16 cellular contexts compared by ENCODE assay signal in the genomic region with DNA sequence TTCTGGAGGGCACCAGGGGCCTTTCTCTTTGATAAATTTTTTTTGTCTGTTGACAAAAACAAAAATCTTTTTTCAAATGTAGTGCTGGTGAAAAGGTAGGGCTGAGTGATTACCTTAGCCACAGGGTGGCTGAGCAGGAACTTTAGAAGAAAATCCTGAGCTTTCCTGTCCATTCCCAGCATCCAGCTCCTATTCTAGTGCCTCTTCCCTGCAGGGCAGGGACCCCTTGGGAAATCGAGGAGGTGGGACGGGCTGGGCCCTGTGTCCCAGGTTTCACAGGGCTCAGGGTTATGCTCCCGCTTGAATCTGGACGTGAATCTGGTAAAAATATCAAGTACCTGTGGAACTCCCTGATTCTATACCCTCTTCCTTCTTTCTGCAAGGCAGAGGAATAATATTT. TPM values are rescaled to one million over a fixed set of nuclear protein-coding genes. Genes with fewer than 3 reads are reported as not detected.
DNase-seq lines count a peak whose midpoint lies in the region; ATAC-seq and TF ChIP-seq lines count a peak whose summit lies in the region.
"Had no signal": no experiment of that assay in that cellular context is flagged by ENCODE, and none has a peak within 500 bp of the region (broad histone marks: within the 10 kb centered on the region; RNA-seq: fewer than 3 reads in every experiment).

No MANE protein-coding gene starts in this region.

- peaks cover 34 to 54% of the 10 kb centered on the region in 2 experiments for H3K4me1 Mint-ChIP-seq in H9
- H3K4me1 Mint-ChIP-seq in activated naive CD8-positive, alpha-beta T cell treated with anti-CD3 and anti-CD28 coated beads, Interleukin-2, amount 50 U/mL, for 24 hours, result peaks cover 9% of the 10 kb centered on the region
- H3K4me1 Mint-ChIP-seq in activated CD8-positive, alpha-beta T cell treated with anti-CD3 and anti-CD28 coated beads, Interleukin-2, amount 10 ng/mL, durations not matched to agents 7 days and 5 days (ENCODE audit: low read depth), result peaks cover 4% of the 10 kb centered on the region

- H3K4me2 ChIP-seq in H9 (ENCODE audit: insufficient read depth, insufficient read length, low read length) (no peak overlapping the region), trophoblast cell (ENCODE audit: low read length) (no peak overlapping the region)
- H3K4me2 ChIP-seq: PC-9 had no signal

- H3K27me3 Mint-ChIP-seq in H9 (ENCODE audit: low read depth), result no peaks in the 10 kb centered on the region
- H3K27me3 Mint-ChIP-seq in activated naive CD8-positive, alpha-beta T cell treated with anti-CD3 and anti-CD28 coated beads, Interleukin-2, amount 50 U/mL, for 24 hours, result no peaks in the 10 kb centered on the region
- no peaks in the 10 kb centered on the region for H3K27me3 Mint-ChIP-seq in activated CD8-positive, alpha-beta T cell treated with anti-CD3 and anti-CD28 coated beads, Interleukin-2, amount 10 ng/mL, durations not matched to agents 7 days and 5 days (ENCODE audit: low read depth)

- H3K27me3 ChIP-seq in H9 (ENCODE audit: insufficient read depth, low read length) (no peaks in the 10 kb centered on the region), left lung (no peaks in the 10 kb centered on the region), trophoblast cell (ENCODE audit: insufficient read depth, low read length) (no peaks in the 10 kb centered on the region)
- H3K27me3 ChIP-seq: SJSA1 had no signal

- H3K18ac ChIP-seq in H9 (ENCODE audit: insufficient read length, low read depth, low read length) (no peak overlapping the region), trophoblast cell (ENCODE audit: low read length) (no peak overlapping the region)

- WGBS in H9 (ENCODE audit: extremely low coverage, insufficient read length, low lambda C conversion rate), result no CpG with 5 or more reads among the region's 4 CpGs
- no CpG with 5 or more reads among the region's 4 CpGs for WGBS in trophoblast cell (ENCODE audit: extremely low coverage, insufficient coverage, insufficient read length)

- no peak overlapping the region for H3K4ac ChIP-seq in H9 (ENCODE audit: low read depth, low read length)
- no peak overlapping the region for H3K4ac ChIP-seq in trophoblast cell (ENCODE audit: low read depth, low read length)

- H4K12ac ChIP-seq in trophoblast cell (ENCODE audit: low read depth, low read length), result no peak overlapping the region

- no peaks in the 10 kb centered on the region for H3K23me2 ChIP-seq in H9 (ENCODE audit: insufficient read length, low read depth, low read length, poor library complexity, severe bottlenecking)

- H2BK15ac ChIP-seq in H9 (ENCODE audit: low read depth, low read length), result no peak overlapping the region

- H3T11ph ChIP-seq in H9 (ENCODE audit: low read length), result no peak overlapping the region

- no peak overlapping the region for H2BK12ac ChIP-seq in H9 (ENCODE audit: insufficient read length, low read depth, low read length)
- H2BK12ac ChIP-seq in trophoblast cell (ENCODE audit: low read length), result no peak overlapping the region

- ATAC-seq in activated naive CD8-positive, alpha-beta T cell treated with anti-CD3 and anti-CD28 coated beads, Interleukin-2, amount 50 U/mL, for 24 hours, result no peak
- ATAC-seq in left lung, result no peak
- ATAC-seq in GM21737 (IDR thresholded peaks at IDR 0.05; ENCODE audit: unreplicated experiment), result no peak
- ATAC-seq in activated CD8-positive, alpha-beta T cell treated with anti-CD3 and anti-CD28 coated beads, Interleukin-2, amount 10 ng/mL, durations not matched to agents 7 days and 5 days, result no peak
- ATAC-seq: HepG2 had no signal

- no peak overlapping the region for H4K91ac ChIP-seq in H9 (ENCODE audit: insufficient read length, low read depth, low read length)
- no peak overlapping the region for H4K91ac ChIP-seq in trophoblast cell (ENCODE audit: low read depth, low read length)

- no peak for DNase-seq in H9
- no peak for DNase-seq in activated naive CD8-positive, alpha-beta T cell treated with anti-CD3 and anti-CD28 coated beads, Interleukin-2, amount 50 U/mL, for 24 hours
- no peak for DNase-seq in left lung
- DNase-seq in trophoblast cell, result no peak
- DNase-seq in DMS 273 (lab: John Stamatoyannopoulos, UW; ENCODE audit: unreplicated experiment), result no peak
- DNase-seq in activated CD8-positive, alpha-beta T cell treated with anti-CD3 and anti-CD28 coated beads, Interleukin-2, amount 10 ng/mL, durations not matched to agents 7 days and 5 days, result no peak
- no peak for DNase-seq in NCI-H1436 treated with DMSO at 0.1 percent for 48 hours (lab: John Stamatoyannopoulos, UW)
- DNase-seq: Caco-2, EL, NCI-H1092, NCI-H510A treated with DMSO at 0.1 percent for 48 hours, NCI-H82, PC-9 had no signal

- H2AFZ ChIP-seq in H9 (ENCODE audit: low read length), result no peak overlapping the region
- H2AFZ ChIP-seq in trophoblast cell (ENCODE audit: insufficient read depth, low read length, poor library complexity), result no peak overlapping the region
- H2AFZ ChIP-seq: PC-9 had no signal

- POLR2A ChIA-PET in activated CD8-positive, alpha-beta T cell treated with anti-CD3 and anti-CD28 coated beads, Interleukin-2, amount 10 ng/mL, durations not matched to agents 7 days and 5 days (lab: Charles Lee), result no interaction called here

- no peak overlapping the region for H3K4me3 ChIP-seq in left lung
- no peak overlapping the region for H3K4me3 ChIP-seq in trophoblast cell (ENCODE audit: low read depth, low read length)
- H3K4me3 ChIP-seq: PC-9, SJSA1 had no signal

- H3K4me1 ChIP-seq in H9 (ENCODE audit: insufficient read depth, low read length), result no peaks in the 10 kb centered on the region; the same call in 1 of the 2 replicates
- H3K4me1 ChIP-seq in left lung, result peaks cover 14 to 19% of the 10 kb centered on the region in 2 donors
- no peaks in the 10 kb centered on the region for H3K4me1 ChIP-seq in trophoblast cell (ENCODE audit: control insufficient read depth in 1 of 2, insufficient read depth in 2 of 2, low read length in 2 of 2)
- H3K4me1 ChIP-seq: Caco-2, SJSA1 had no signal

- intact Hi-C loops in left lung (cut with DNase I), result no loop called here

- no peak overlapping the region for H3K27ac ChIP-seq in H9 (ENCODE audit: insufficient read length, low read depth, low read length)
- H3K27ac ChIP-seq in left lung, result peak overlapping the region; percentile 30 to 50
- no peak overlapping the region for H3K27ac ChIP-seq in trophoblast cell (ENCODE audit: low read depth, low read length)
- H3K27ac ChIP-seq: PC-9, SJSA1 had no signal

- H4K20me1 ChIP-seq in H9 (ENCODE audit: control insufficient read depth, insufficient read depth, insufficient read length), result no peaks in the 10 kb centered on the region

- H2BK20ac ChIP-seq in H9 (ENCODE audit: low read depth, low read length, poor library complexity, severe bottlenecking), result no peak overlapping the region

- H3K9ac ChIP-seq in H9 (ENCODE audit: extremely low read depth, insufficient read length, low read length) (no peak overlapping the region), trophoblast cell (ENCODE audit: low read length) (no peak overlapping the region)

- H4K8ac ChIP-seq in H9 (replicated peaks; ENCODE audit: insufficient read length, low read depth, low read length) (no peak overlapping the region), trophoblast cell (ENCODE audit: low read depth, low read length) (no peak overlapping the region)

- TF ChIP-seq CTCF in H9 (conservative IDR thresholded peaks at IDR 0.05) (no peak), left lung (IDR thresholded peaks at IDR 0.05) (no peak)

- H3K79me1 ChIP-seq in H9 (ENCODE audit: insufficient read depth, low read depth, low read length, poor library complexity, severe bottlenecking) (no peaks in the 10 kb centered on the region), trophoblast cell (ENCODE audit: low read length) (no peaks in the 10 kb centered on the region)

- CTCF ChIA-PET in activated CD8-positive, alpha-beta T cell treated with anti-CD3 and anti-CD28 coated beads, Interleukin-2, amount 10 ng/mL, durations not matched to agents 7 days and 5 days (lab: Charles Lee), result no interaction called here

- no peak overlapping the region for H2BK5ac ChIP-seq in H9 (ENCODE audit: insufficient read length, low read length)
- H2BK5ac ChIP-seq in trophoblast cell (ENCODE audit: low read depth, low read length, poor library complexity), result no peak overlapping the region

- H3K36me3 ChIP-seq in left lung (peaks cover 0 to 79% of the 10 kb centered on the region in 2 donors), trophoblast cell (ENCODE audit: control insufficient read depth in 1 of 2, insufficient read depth in 2 of 2, low read length in 2 of 2) (peaks cover 24 to 35% of the 10 kb centered on the region in 2 experiments)

- H2BK120ac ChIP-seq in H9 (ENCODE audit: low read depth, low read length, poor library complexity, severe bottlenecking) (no peak overlapping the region), trophoblast cell (ENCODE audit: insufficient read depth, low read length, poor library complexity) (peak overlapping the region; percentile 44)

- H2AK5ac ChIP-seq in H9 (ENCODE audit: insufficient read length, low read length), result no peak overlapping the region
- no peak overlapping the region for H2AK5ac ChIP-seq in trophoblast cell (ENCODE audit: low read length)

- no peak overlapping the region for H3K14ac ChIP-seq in H9 (ENCODE audit: insufficient read depth, low read length)
- H3K14ac ChIP-seq in trophoblast cell (ENCODE audit: low read length), result no peak overlapping the region

- no peaks in the 10 kb centered on the region for H3K79me2 ChIP-seq in H9 (ENCODE audit: insufficient read depth, low read length)
- H3K79me2 ChIP-seq in trophoblast cell (ENCODE audit: control insufficient read depth, insufficient read depth, low read length, poor library complexity), result no peaks in the 10 kb centered on the region

- no peaks in the 10 kb centered on the region for H3K9me3 ChIP-seq in H9 (ENCODE audit: control insufficient read depth, low read depth, low read length)
- H3K9me3 ChIP-seq in left lung, result no peaks in the 10 kb centered on the region
- no peaks in the 10 kb centered on the region for H3K9me3 ChIP-seq in trophoblast cell (ENCODE audit: insufficient read depth, low read depth, low read length)
- H3K9me3 ChIP-seq: Caco-2, SJSA1 had no signal

- H3K4me3 Mint-ChIP-seq in H9, result peak overlapping the region in 1 of 2 experiments; percentile 15; a peak in 1 of 5 replicates
- no peak overlapping the region for H3K4me3 Mint-ChIP-seq in activated naive CD8-positive, alpha-beta T cell treated with anti-CD3 and anti-CD28 coated beads, Interleukin-2, amount 50 U/mL, for 24 hours
- H3K4me3 Mint-ChIP-seq in activated CD8-positive, alpha-beta T cell treated with anti-CD3 and anti-CD28 coated beads, Interleukin-2, amount 10 ng/mL, durations not matched to agents 7 days and 5 days, result no peak overlapping the region

- peaks cover 25 to 29% (median 29%) of the 10 kb centered on the region in 3 experiments for H3K36me3 Mint-ChIP-seq in H9 (ENCODE audit: insufficient read depth in 1 of 3, low read depth in 3 of 3)
- peaks cover 43% of the 10 kb centered on the region for H3K36me3 Mint-ChIP-seq in activated naive CD8-positive, alpha-beta T cell treated with anti-CD3 and anti-CD28 coated beads, Interleukin-2, amount 50 U/mL, for 24 hours (ENCODE audit: low read depth)
- peaks cover 43% of the 10 kb centered on the region for H3K36me3 Mint-ChIP-seq in activated CD8-positive, alpha-beta T cell treated with anti-CD3 and anti-CD28 coated beads, Interleukin-2, amount 10 ng/mL, durations not matched to agents 7 days and 5 days (ENCODE audit: low read depth)

- no peaks in the 10 kb centered on the region; a peak in 1 of 5 replicates for H3K9me3 Mint-ChIP-seq in H9
- no peaks in the 10 kb centered on the region for H3K9me3 Mint-ChIP-seq in activated naive CD8-positive, alpha-beta T cell treated with anti-CD3 and anti-CD28 coated beads, Interleukin-2, amount 50 U/mL, for 24 hours
- no peaks in the 10 kb centered on the region for H3K9me3 Mint-ChIP-seq in activated CD8-positive, alpha-beta T cell treated with anti-CD3 and anti-CD28 coated beads, Interleukin-2, amount 10 ng/mL, durations not matched to agents 7 days and 5 days (ENCODE audit: insufficient read depth)

- H4K5ac ChIP-seq in H9 (ENCODE audit: insufficient read length, low read depth, low read length), result no peak overlapping the region

- H3K27ac Mint-ChIP-seq in H9, result peak overlapping the region; percentile 65 to 98 (median 89)
- H3K27ac Mint-ChIP-seq in activated naive CD8-positive, alpha-beta T cell treated with anti-CD3 and anti-CD28 coated beads, Interleukin-2, amount 50 U/mL, for 24 hours, result peak overlapping the region; percentile 2
- H3K27ac Mint-ChIP-seq in activated CD8-positive, alpha-beta T cell treated with anti-CD3 and anti-CD28 coated beads, Interleukin-2, amount 10 ng/mL, durations not matched to agents 7 days and 5 days, result no peak overlapping the region

- no peak overlapping the region for H3K23ac ChIP-seq in H9 (ENCODE audit: insufficient read length, low read depth, low read length)
- H3K23ac ChIP-seq in trophoblast cell (ENCODE audit: low read length), result no peak overlapping the region

- H3K56ac ChIP-seq in H9 (ENCODE audit: insufficient read length, low read depth, low read length), result no peak overlapping the region

RNA-seq across cellular contexts. Expression of gene EDEM1, which starts 31.7 kb away (rescaled TPM):
- total RNA-seq in H9 (2021) (11.6 and 11.7 TPM in 2 replicates), left lung (100 to 1,000 TPM; 103 to 104 TPM)
- 44.8 and 49.1 TPM in 2 replicates for polyA plus RNA-seq in trophoblast cell (2013)
- 10 to 100 TPM; 81.7 to 84.3 TPM for total RNA-seq in activated CD8-positive, alpha-beta T cell treated with anti-CD3 and anti-CD28 coated beads, Interleukin-2, amount 10 ng/mL, durations not matched to agents 7 days and 5 days

Comparison
In these comparisons a context has a peak if more than half of its experiments do, and no peak if none do; other contexts are left out.
1. H3K27ac ChIP-seq: peak in left lung (2 of 2); none in H9 (single experiment) and trophoblast cell (single experiment).